Comparison of ENCODE assay signal across 11 cellular contexts in genomic region chrX:46587753-46588171, GRCh38. TPM values are rescaled to one million over a fixed set of nuclear protein-coding genes. Genes with fewer than 3 reads are reported as not detected.
DNase-seq lines count a peak whose midpoint lies in the region; ATAC-seq and TF ChIP-seq lines count a peak whose summit lies in the region.
"Had no signal": no experiment of that assay in that cellular context is flagged by ENCODE, and none has a peak within 500 bp of the region (broad histone marks: within the 10 kb centered on the region; RNA-seq: fewer than 3 reads in every experiment).

No MANE protein-coding gene starts in this region.

- no peak for DNase-seq in activated CD8-positive, alpha-beta memory T cell treated with anti-CD3 and anti-CD28 coated beads, Interleukin-2, amount 10 ng/mL, durations not matched to agents 7 days and 5 days
- DNase-seq in activated CD8-positive, alpha-beta memory T cell treated with anti-CD3 and anti-CD28 coated beads, Interleukin-2, amount 50 U/mL, for 4 hours, result no peak
- no peak for DNase-seq in activated CD4-positive, alpha-beta memory T cell treated with anti-CD3 and anti-CD28 coated beads, Interleukin-2, amount 10 ng/mL, durations not matched to agents 7 days and 5 days
- DNase-seq in left ventricle myocardium inferior (peak; percentile 17), NCI-H524 (lab: John Stamatoyannopoulos, UW) (no peak), superior temporal gyrus (ENCODE audit: extremely low spot score) (no peak), DMS153 treated with DMSO at 0.1 percent for 48 hours (lab: John Stamatoyannopoulos, UW; ENCODE audit: unreplicated experiment) (no peak)
- DNase-seq: NCI-H2227 treated with DMSO at 0.1 percent for 48 hours had no signal

- ATAC-seq in activated CD8-positive, alpha-beta memory T cell treated with anti-CD3 and anti-CD28 coated beads, Interleukin-2, amount 10 ng/mL, durations not matched to agents 7 days and 5 days, result peak; percentile 27

- peak overlapping the region; percentile 85 for H3K27ac ChIP-seq in left ventricle myocardium inferior (replicated peaks)
- peak overlapping the region; percentile 19 for H3K27ac ChIP-seq in subcutaneous abdominal adipose tissue (ENCODE audit: low read depth, low read length)
- H3K27ac ChIP-seq: neural progenitor cell, VCaP had no signal

- CTCF ChIA-PET in activated CD8-positive, alpha-beta memory T cell treated with anti-CD3 and anti-CD28 coated beads, Interleukin-2, amount 10 ng/mL, durations not matched to agents 7 days and 5 days (lab: Charles Lee), result interaction anchor here (1.1 to 2.7 kb wide), 3 partner anchors 13 to 41 kb away, joined by 3 to 6 read pairs (median 6); no protein-coding TSS in a partner anchor
- CTCF ChIA-PET in activated CD4-positive, alpha-beta memory T cell treated with anti-CD3 and anti-CD28 coated beads, Interleukin-2, amount 10 ng/mL, durations not matched to agents 7 days and 5 days (lab: Charles Lee), result interaction anchor here (1.2 to 1.4 kb wide), 3 partner anchors 9 to 23 kb away, joined by 3 to 4 read pairs (median 3); no protein-coding TSS in a partner anchor

- no peak for TF ChIP-seq CTCF in left ventricle myocardium inferior (IDR thresholded peaks at IDR 0.05; ENCODE audit: borderline replicate concordance)

- no peaks in the 10 kb centered on the region for H3K9me3 Mint-ChIP-seq in activated CD8-positive, alpha-beta memory T cell treated with anti-CD3 and anti-CD28 coated beads, Interleukin-2, amount 10 ng/mL, durations not matched to agents 7 days and 5 days (ENCODE audit: low read depth)
- H3K9me3 Mint-ChIP-seq in activated CD4-positive, alpha-beta memory T cell treated with anti-CD3 and anti-CD28 coated beads, Interleukin-2, amount 10 ng/mL, durations not matched to agents 7 days and 5 days, result no peaks in the 10 kb centered on the region

- H3K36me3 Mint-ChIP-seq in activated CD8-positive, alpha-beta memory T cell treated with anti-CD3 and anti-CD28 coated beads, Interleukin-2, amount 10 ng/mL, durations not matched to agents 7 days and 5 days, result peaks cover 5% of the 10 kb centered on the region
- peaks cover 19% of the 10 kb centered on the region for H3K36me3 Mint-ChIP-seq in activated CD4-positive, alpha-beta memory T cell treated with anti-CD3 and anti-CD28 coated beads, Interleukin-2, amount 10 ng/mL, durations not matched to agents 7 days and 5 days (ENCODE audit: low read depth)
- H3K36me3 Mint-ChIP-seq: neural progenitor cell had no signal

- peak overlapping the region; percentile 32 for H3K4me3 Mint-ChIP-seq in activated CD8-positive, alpha-beta memory T cell treated with anti-CD3 and anti-CD28 coated beads, Interleukin-2, amount 10 ng/mL, durations not matched to agents 7 days and 5 days
- H3K4me3 Mint-ChIP-seq in activated CD4-positive, alpha-beta memory T cell treated with anti-CD3 and anti-CD28 coated beads, Interleukin-2, amount 10 ng/mL, durations not matched to agents 7 days and 5 days, result peak overlapping the region; percentile 59

- intact Hi-C loops in left ventricle myocardium inferior (cut with micrococcal nuclease), result no loop called here

- H3K9me3 ChIP-seq in left ventricle myocardium inferior (replicated peaks), result no peaks in the 10 kb centered on the region
- H3K9me3 ChIP-seq in subcutaneous abdominal adipose tissue (ENCODE audit: control insufficient read depth in 5 of 5, low read length in 5 of 5), result no peaks in the 10 kb centered on the region

- H3K4me3 ChIP-seq in left ventricle myocardium inferior (peak overlapping the region; percentile 32), subcutaneous abdominal adipose tissue (ENCODE audit: low read depth in 1 of 5, low read length in 5 of 5) (peak overlapping the region in 2 of 5 donors; percentile 7 to 12)
- H3K4me3 ChIP-seq: neural progenitor cell had no signal

- H3K36me3 ChIP-seq in left ventricle myocardium inferior, result no peaks in the 10 kb centered on the region
- H3K36me3 ChIP-seq in subcutaneous abdominal adipose tissue (ENCODE audit: control insufficient read depth in 5 of 5, insufficient read depth in 5 of 5, low read length in 5 of 5), result no peaks in the 10 kb centered on the region
- H3K36me3 ChIP-seq: neural progenitor cell had no signal

- H3K27me3 ChIP-seq in left ventricle myocardium inferior (ENCODE audit: low read depth), result no peaks in the 10 kb centered on the region
- peaks cover 0 to 2% (median 0%) of the 10 kb centered on the region in 5 donors for H3K27me3 ChIP-seq in subcutaneous abdominal adipose tissue (ENCODE audit: control insufficient read depth in 5 of 5, insufficient read depth in 4 of 5, low read length in 5 of 5)
- H3K27me3 ChIP-seq: neural progenitor cell had no signal

- POLR2A ChIA-PET in activated CD4-positive, alpha-beta memory T cell treated with anti-CD3 and anti-CD28 coated beads, Interleukin-2, amount 10 ng/mL, durations not matched to agents 7 days and 5 days (lab: Charles Lee), result interaction anchor here (1.2 to 3.0 kb wide), 7 partner anchors 10 to 39 kb away, joined by 4 to 18 read pairs (median 7); no protein-coding TSS in a partner anchor

- peaks cover 24% of the 10 kb centered on the region for H3K4me1 Mint-ChIP-seq in activated CD8-positive, alpha-beta memory T cell treated with anti-CD3 and anti-CD28 coated beads, Interleukin-2, amount 10 ng/mL, durations not matched to agents 7 days and 5 days
- peaks cover 47% of the 10 kb centered on the region for H3K4me1 Mint-ChIP-seq in activated CD4-positive, alpha-beta memory T cell treated with anti-CD3 and anti-CD28 coated beads, Interleukin-2, amount 10 ng/mL, durations not matched to agents 7 days and 5 days

- no peaks in the 10 kb centered on the region for H3K27me3 Mint-ChIP-seq in activated CD8-positive, alpha-beta memory T cell treated with anti-CD3 and anti-CD28 coated beads, Interleukin-2, amount 10 ng/mL, durations not matched to agents 7 days and 5 days
- H3K27me3 Mint-ChIP-seq in activated CD4-positive, alpha-beta memory T cell treated with anti-CD3 and anti-CD28 coated beads, Interleukin-2, amount 10 ng/mL, durations not matched to agents 7 days and 5 days, result no peaks in the 10 kb centered on the region

- peak overlapping the region; percentile 85 for H3K27ac Mint-ChIP-seq in activated CD8-positive, alpha-beta memory T cell treated with anti-CD3 and anti-CD28 coated beads, Interleukin-2, amount 10 ng/mL, durations not matched to agents 7 days and 5 days
- H3K27ac Mint-ChIP-seq in activated CD4-positive, alpha-beta memory T cell treated with anti-CD3 and anti-CD28 coated beads, Interleukin-2, amount 10 ng/mL, durations not matched to agents 7 days and 5 days, result peak overlapping the region; percentile 84
- H3K27ac Mint-ChIP-seq: neural progenitor cell had no signal

- no peak overlapping the region for H3K9ac ChIP-seq in subcutaneous abdominal adipose tissue (ENCODE audit: low read length in 5 of 5)
- H3K9ac ChIP-seq: neural progenitor cell had no signal

- H3K4me1 ChIP-seq in left ventricle myocardium inferior (peaks cover 78% of the 10 kb centered on the region), subcutaneous abdominal adipose tissue (ENCODE audit: control insufficient read depth in 5 of 5, insufficient read depth in 5 of 5, low read length in 5 of 5) (peaks cover 2 to 49% (median 27%) of the 10 kb centered on the region in 5 donors)

RNA-seq across cellular contexts. Expression of gene CHST7, which starts 14.2 kb away (rescaled TPM):
- total RNA-seq in activated CD8-positive, alpha-beta memory T cell treated with anti-CD3 and anti-CD28 coated beads, Interleukin-2, amount 10 ng/mL, durations not matched to agents 7 days and 5 days, result 1 to 10 TPM; 4.6 to 5.9 TPM
- 10 to 100 TPM; 11.5 to 11.8 TPM for total RNA-seq in activated CD4-positive, alpha-beta memory T cell treated with anti-CD3 and anti-CD28 coated beads, Interleukin-2, amount 10 ng/mL, durations not matched to agents 7 days and 5 days
- total RNA-seq in left ventricle myocardium inferior, result 15.9 TPM

RNA-seq across cellular contexts. Expression of gene ZNF674, which starts 42.5 kb away (rescaled TPM):
- 1 to 10 TPM; 2.8 to 6.5 TPM for total RNA-seq in activated CD8-positive, alpha-beta memory T cell treated with anti-CD3 and anti-CD28 coated beads, Interleukin-2, amount 10 ng/mL, durations not matched to agents 7 days and 5 days
- 1 to 10 TPM; 5.7 to 7.4 TPM for total RNA-seq in activated CD4-positive, alpha-beta memory T cell treated with anti-CD3 and anti-CD28 coated beads, Interleukin-2, amount 10 ng/mL, durations not matched to agents 7 days and 5 days
- 2.9 TPM for total RNA-seq in left ventricle myocardium inferior
